ENCODE assay signal across 8 cellular contexts in the genomic region with DNA sequence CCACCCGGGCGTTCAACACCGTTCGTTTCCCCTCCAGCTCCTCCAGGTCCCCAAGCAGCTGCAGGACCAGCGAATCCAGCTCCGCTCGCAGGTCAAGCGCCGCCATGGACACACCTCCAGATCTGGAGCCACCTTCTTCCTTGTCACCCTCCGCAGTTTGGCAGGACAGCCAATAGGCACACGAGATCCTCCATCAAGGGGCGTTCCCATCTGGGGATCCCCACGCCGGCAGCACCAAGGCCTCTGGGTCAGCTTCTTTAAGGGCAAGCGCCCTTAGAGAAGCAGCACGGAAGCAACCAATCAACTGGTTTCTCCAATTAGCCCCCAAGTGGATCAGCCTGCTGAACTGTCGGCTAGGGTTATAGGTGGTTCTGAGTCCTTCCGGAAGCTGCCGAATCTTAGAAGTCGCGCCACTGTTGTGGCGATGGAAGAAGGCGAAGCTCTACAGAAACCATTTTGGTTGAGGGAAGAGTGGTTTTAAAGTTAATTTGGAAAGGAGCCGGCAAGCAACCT.
DNase-seq lines count a peak whose midpoint lies in the region; ATAC-seq and TF ChIP-seq lines count a peak whose summit lies in the region.

No MANE protein-coding gene starts in this region.

- no peak for TF ChIP-seq RAD21 in Ishikawa (IDR thresholded peaks at IDR 0.05; ENCODE audit: low read depth)

- no peaks in the 10 kb centered on the region for H3K27me3 ChIP-seq in mucosa of stomach (ENCODE audit: control insufficient read depth, insufficient read depth, low read length)

- H3K4me1 ChIP-seq in mucosa of stomach (ENCODE audit: control insufficient read depth, insufficient read depth, low read length), result peaks cover 11% of the 10 kb centered on the region

- peak overlapping the region; percentile 71 for H3K9ac ChIP-seq in mucosa of stomach (ENCODE audit: low read length)

- H3K4me3 ChIP-seq in mucosa of stomach (ENCODE audit: low read length), result peak overlapping the region; percentile 68

- peak; percentile 69 for ATAC-seq in GM21619 (IDR thresholded peaks at IDR 0.05; ENCODE audit: unreplicated experiment)

- peak; percentile 81 for TF ChIP-seq POLR2A in erythroblast (IDR thresholded peaks at IDR 0.05; ENCODE audit: low read length)

- peak; percentile 91 for DNase-seq in DMS153 treated with DMSO at 0.1 percent for 48 hours (lab: John Stamatoyannopoulos, UW; ENCODE audit: unreplicated experiment)
- DNase-seq in OCI-M2 (lab: John Stamatoyannopoulos, UW; ENCODE audit: unreplicated experiment), result peak; percentile 64
- DNase-seq in activated T-cell treated with anti-CD3 and anti-CD28 coated beads, Interleukin-2, amount 50 U/mL, for 1 hour, result peak; percentile 82
- peak; percentile 93 to 94 for DNase-seq in erythroblast (lab: John Stamatoyannopoulos, UW)
- DNase-seq in stimulated activated CD8-positive, alpha-beta memory T cell treated with anti-CD3 and anti-CD28 coated beads, Interleukin-4, amount 100 ng/mL, for 48 hours, result peak; percentile 86

- no peaks in the 10 kb centered on the region for H3K9me3 ChIP-seq in mucosa of stomach (ENCODE audit: control insufficient read depth, low read length)

- TF ChIP-seq EP300 in Ishikawa (IDR thresholded peaks at IDR 0.05; ENCODE audit: borderline replicate concordance), result no peak

- H3K36me3 ChIP-seq in mucosa of stomach (ENCODE audit: control insufficient read depth, insufficient read depth, low read length), result peaks cover 19% of the 10 kb centered on the region

TF ChIP-seq in Ishikawa, 13 proteins besides CTCF, POLR2A, EP300 and RAD21:
- TF ChIP-seq ZBTB7A (IDR thresholded peaks at IDR 0.05; ENCODE audit: low read depth) (no peak), EGR1 (IDR thresholded peaks at IDR 0.05) (no peak), NFIC (IDR thresholded peaks at IDR 0.05) (0 out of 2 replicates have a peak, but pooled peaks have one; percentile 7), CEBPB (IDR thresholded peaks at IDR 0.05) (no peak), FOXM1 (IDR thresholded peaks at IDR 0.05; ENCODE audit: borderline replicate concordance, low read depth) (peak; percentile 51; the same call in 1 of the 2 replicates), CREB1 (IDR thresholded peaks at IDR 0.05; ENCODE audit: low read depth) (no peak), YY1 (IDR thresholded peaks at IDR 0.05; ENCODE audit: low read depth) (peak; percentile 71), TEAD4 (IDR thresholded peaks at IDR 0.05) (no peak), TAF1 (IDR thresholded peaks at IDR 0.05; ENCODE audit: low read depth) (peak; percentile 59; the same call in 1 of the 2 replicates), TCF12 (IDR thresholded peaks at IDR 0.05; ENCODE audit: low read depth) (0 out of 2 replicates have a peak, but pooled peaks have one; percentile 21)
- TF ChIP-seq, protein P1, sequence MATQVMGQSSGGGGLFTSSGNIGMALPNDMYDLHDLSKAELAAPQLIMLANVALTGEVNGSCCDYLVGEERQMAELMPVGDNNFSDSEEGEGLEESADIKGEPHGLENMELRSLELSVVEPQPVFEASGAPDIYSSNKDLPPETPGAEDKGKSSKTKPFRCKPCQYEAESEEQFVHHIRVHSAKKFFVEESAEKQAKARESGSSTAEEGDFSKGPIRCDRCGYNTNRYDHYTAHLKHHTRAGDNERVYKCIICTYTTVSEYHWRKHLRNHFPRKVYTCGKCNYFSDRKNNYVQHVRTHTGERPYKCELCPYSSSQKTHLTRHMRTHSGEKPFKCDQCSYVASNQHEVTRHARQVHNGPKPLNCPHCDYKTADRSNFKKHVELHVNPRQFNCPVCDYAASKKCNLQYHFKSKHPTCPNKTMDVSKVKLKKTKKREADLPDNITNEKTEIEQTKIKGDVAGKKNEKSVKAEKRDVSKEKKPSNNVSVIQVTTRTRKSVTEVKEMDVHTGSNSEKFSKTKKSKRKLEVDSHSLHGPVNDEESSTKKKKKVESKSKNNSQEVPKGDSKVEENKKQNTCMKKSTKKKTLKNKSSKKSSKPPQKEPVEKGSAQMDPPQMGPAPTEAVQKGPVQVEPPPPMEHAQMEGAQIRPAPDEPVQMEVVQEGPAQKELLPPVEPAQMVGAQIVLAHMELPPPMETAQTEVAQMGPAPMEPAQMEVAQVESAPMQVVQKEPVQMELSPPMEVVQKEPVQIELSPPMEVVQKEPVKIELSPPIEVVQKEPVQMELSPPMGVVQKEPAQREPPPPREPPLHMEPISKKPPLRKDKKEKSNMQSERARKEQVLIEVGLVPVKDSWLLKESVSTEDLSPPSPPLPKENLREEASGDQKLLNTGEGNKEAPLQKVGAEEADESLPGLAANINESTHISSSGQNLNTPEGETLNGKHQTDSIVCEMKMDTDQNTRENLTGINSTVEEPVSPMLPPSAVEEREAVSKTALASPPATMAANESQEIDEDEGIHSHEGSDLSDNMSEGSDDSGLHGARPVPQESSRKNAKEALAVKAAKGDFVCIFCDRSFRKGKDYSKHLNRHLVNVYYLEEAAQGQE (IDR thresholded peaks at IDR 0.05; ENCODE audit: low read depth), result no peak
- TF ChIP-seq, protein P2, sequence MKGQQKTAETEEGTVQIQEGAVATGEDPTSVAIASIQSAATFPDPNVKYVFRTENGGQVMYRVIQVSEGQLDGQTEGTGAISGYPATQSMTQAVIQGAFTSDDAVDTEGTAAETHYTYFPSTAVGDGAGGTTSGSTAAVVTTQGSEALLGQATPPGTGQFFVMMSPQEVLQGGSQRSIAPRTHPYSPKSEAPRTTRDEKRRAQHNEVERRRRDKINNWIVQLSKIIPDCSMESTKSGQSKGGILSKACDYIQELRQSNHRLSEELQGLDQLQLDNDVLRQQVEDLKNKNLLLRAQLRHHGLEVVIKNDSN (IDR thresholded peaks at IDR 0.05), result no peak
- TF ChIP-seq, protein P3, sequence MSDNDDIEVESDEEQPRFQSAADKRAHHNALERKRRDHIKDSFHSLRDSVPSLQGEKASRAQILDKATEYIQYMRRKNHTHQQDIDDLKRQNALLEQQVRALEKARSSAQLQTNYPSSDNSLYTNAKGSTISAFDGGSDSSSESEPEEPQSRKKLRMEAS (IDR thresholded peaks at IDR 0.05), result peak; percentile 57; the same call in 1 of the 2 replicates
TF ChIP-seq in Ishikawa: peak in this region for 6.

Comparison
In these comparisons a context has a peak if more than half of its experiments do, and no peak if none do; other contexts are left out.
1. Peak in every context shown above with its lines: DNase-seq, ATAC-seq and H3K4me3 ChIP-seq.